In genomic region chr21:41857771-41858300, GRCh38 we compare ENCODE assay signal across 27 cellular contexts. TPM values are rescaled to one million over a fixed set of nuclear protein-coding genes. Genes with fewer than 3 reads are reported as not detected.
A peak's percentile ranks its signal among the peaks of the same experiment; 100 is the strongest.
DNase-seq lines count a peak whose midpoint lies in the region; ATAC-seq and TF ChIP-seq lines count a peak whose summit lies in the region.
"Had no signal": no experiment of that assay in that cellular context is flagged by ENCODE, and none has a peak within 500 bp of the region (broad histone marks: within the 10 kb centered on the region; RNA-seq: fewer than 3 reads in every experiment).

No MANE protein-coding gene starts in this region.

- POLR2A ChIA-PET in HEK293 (lab: Yijun Ruan, JAX) = no interaction called here

- H3K9me3 Mint-ChIP-seq in nephron progenitor cell = no peaks in the 10 kb centered on the region
- no peaks in the 10 kb centered on the region for H3K9me3 Mint-ChIP-seq in stimulated activated naive B cell treated with anti-CD40 and anti-IgM and Interleukin-4, amounts not matched to agents 10 μg/mL and 1 μg/mL and 100 μg/mL, for 72 hours
- H3K9me3 Mint-ChIP-seq in activated T-helper 1 cell treated with anti-CD3 and anti-CD28 coated beads, Interleukin-12 subunit alpha, Interleukin-12 subunit beta, Interleukin-2, Interleukin-4 antibody, amounts not matched to agents 30 ng/mL and 10 ng/mL and 1 ng/mL, durations not matched to agents 14 hours and 24 hours and 36 hours = no peaks in the 10 kb centered on the region
- H3K9me3 Mint-ChIP-seq: HFFc6, IgD-negative memory B cell had no signal

- H3K27ac ChIP-seq in HEK293 (ENCODE audit: extremely low read depth, low read depth, low read length) = no peak overlapping the region
- H3K27ac ChIP-seq: GM23248, KMS-11 had no signal

- no peak overlapping the region for H3K4me3 Mint-ChIP-seq in nephron progenitor cell
- H3K4me3 Mint-ChIP-seq in stimulated activated naive B cell treated with anti-CD40 and anti-IgM and Interleukin-4, amounts not matched to agents 10 μg/mL and 1 μg/mL and 100 μg/mL, for 72 hours = no peak overlapping the region
- H3K4me3 Mint-ChIP-seq in activated T-helper 1 cell treated with anti-CD3 and anti-CD28 coated beads, Interleukin-12 subunit alpha, Interleukin-12 subunit beta, Interleukin-2, Interleukin-4 antibody, amounts not matched to agents 30 ng/mL and 10 ng/mL and 1 ng/mL, durations not matched to agents 14 hours and 24 hours and 36 hours = no peak overlapping the region
- H3K4me3 Mint-ChIP-seq: HFFc6, IgD-negative memory B cell had no signal

- peak; percentile 36 for DNase-seq in activated effector memory CD4-positive, alpha-beta T cell treated with anti-CD3 and anti-CD28 coated beads, Interleukin-2, amount 50 U/mL, for 16 hours
- no peak for DNase-seq in activated effector memory CD4-positive, alpha-beta T cell treated with Interleukin-2 at 50 U/mL for 16 hours
- DNase-seq in nephron progenitor cell = no peak
- no peak for DNase-seq in stimulated activated naive B cell treated with anti-CD40 and anti-IgM and Interleukin-4, amounts not matched to agents 10 μg/mL and 1 μg/mL and 100 μg/mL, for 72 hours
- no peak for DNase-seq in activated T-helper 1 cell treated with anti-CD3 and anti-CD28 coated beads, Interleukin-12 subunit alpha, Interleukin-12 subunit beta, Interleukin-2, Interleukin-4 antibody, amounts not matched to agents 30 ng/mL and 10 ng/mL and 1 ng/mL, durations not matched to agents 14 hours and 24 hours and 36 hours (ENCODE audit: low spot score)
- DNase-seq in stimulated activated naive CD4-positive, alpha-beta T cell (lab: John Stamatoyannopoulos, UW) = no peak
- DNase-seq: 8988T, ACHN, BE2C, DMS153, GM23248, H7, HFFc6, NCI-H1092, NCI-H1417 treated with DMSO at 0.1 percent for 48 hours, NCI-H187, NCI-H2081 treated with DMSO at 0.1 percent for 48 hours, NCI-H2171, NCI-H345, NCI-H524, NCI-H774, PC-3, SK-N-SH had no signal

- no peaks in the 10 kb centered on the region for H3K9me3 ChIP-seq in HEK293 (ENCODE audit: control insufficient read depth, insufficient read depth, low read depth, low read length)
- H3K9me3 ChIP-seq: BE2C, SK-N-SH had no signal

- CTCF ChIA-PET in HEK293 (lab: Yijun Ruan, JAX) = interaction anchor here (0.5 kb wide), 1 partner anchor 688 kb away, joined by 4 read pairs; no protein-coding TSS in a partner anchor

- no peak overlapping the region for H3K4me3 ChIP-seq in HEK293 (ENCODE audit: low read depth, low read length)
- H3K4me3 ChIP-seq: GM23248 had no signal

- no peaks in the 10 kb centered on the region for H3K4me1 ChIP-seq in HEK293 (ENCODE audit: control insufficient read depth, insufficient read depth, low read length)
- H3K4me1 ChIP-seq: BE2C had no signal

- no peak for ATAC-seq in stimulated activated naive B cell treated with anti-CD40 and anti-IgM and Interleukin-4, amounts not matched to agents 10 μg/mL and 1 μg/mL and 100 μg/mL, for 72 hours (replicated peaks)
- ATAC-seq in GM19351 (IDR thresholded peaks at IDR 0.05; ENCODE audit: unreplicated experiment) = no peak
- ATAC-seq: PC-3 had no signal

- peak overlapping the region; percentile 37 for H3K27ac Mint-ChIP-seq in nephron progenitor cell
- peak overlapping the region; percentile 21 for H3K27ac Mint-ChIP-seq in stimulated activated naive B cell treated with anti-CD40 and anti-IgM and Interleukin-4, amounts not matched to agents 10 μg/mL and 1 μg/mL and 100 μg/mL, for 72 hours
- no peak overlapping the region for H3K27ac Mint-ChIP-seq in activated T-helper 1 cell treated with anti-CD3 and anti-CD28 coated beads, Interleukin-12 subunit alpha, Interleukin-12 subunit beta, Interleukin-2, Interleukin-4 antibody, amounts not matched to agents 30 ng/mL and 10 ng/mL and 1 ng/mL, durations not matched to agents 14 hours and 24 hours and 36 hours
- H3K27ac Mint-ChIP-seq: HFFc6 had no signal

- intact Hi-C loops in activated T-helper 1 cell treated with anti-CD3 and anti-CD28 coated beads, Interleukin-12 subunit alpha, Interleukin-12 subunit beta, Interleukin-2, Interleukin-4 antibody, amounts not matched to agents 30 ng/mL and 10 ng/mL and 1 ng/mL, durations not matched to agents 14 hours and 24 hours and 36 hours (cut with micrococcal nuclease) = no loop called here

- H3K36me3 Mint-ChIP-seq in nephron progenitor cell (ENCODE audit: low read depth) = peaks cover 34% of the 10 kb centered on the region
- H3K36me3 Mint-ChIP-seq in stimulated activated naive B cell treated with anti-CD40 and anti-IgM and Interleukin-4, amounts not matched to agents 10 μg/mL and 1 μg/mL and 100 μg/mL, for 72 hours = peaks cover 31 to 55% of the 10 kb centered on the region in 2 donors
- peaks cover 17% of the 10 kb centered on the region for H3K36me3 Mint-ChIP-seq in activated T-helper 1 cell treated with anti-CD3 and anti-CD28 coated beads, Interleukin-12 subunit alpha, Interleukin-12 subunit beta, Interleukin-2, Interleukin-4 antibody, amounts not matched to agents 30 ng/mL and 10 ng/mL and 1 ng/mL, durations not matched to agents 14 hours and 24 hours and 36 hours (ENCODE audit: low read depth)

- peaks cover 27% of the 10 kb centered on the region for H3K4me1 Mint-ChIP-seq in nephron progenitor cell
- peaks cover 10 to 11% of the 10 kb centered on the region in 2 donors for H3K4me1 Mint-ChIP-seq in stimulated activated naive B cell treated with anti-CD40 and anti-IgM and Interleukin-4, amounts not matched to agents 10 μg/mL and 1 μg/mL and 100 μg/mL, for 72 hours
- H3K4me1 Mint-ChIP-seq in activated T-helper 1 cell treated with anti-CD3 and anti-CD28 coated beads, Interleukin-12 subunit alpha, Interleukin-12 subunit beta, Interleukin-2, Interleukin-4 antibody, amounts not matched to agents 30 ng/mL and 10 ng/mL and 1 ng/mL, durations not matched to agents 14 hours and 24 hours and 36 hours (ENCODE audit: low read depth) = no peaks in the 10 kb centered on the region

- H3K36me3 ChIP-seq in HEK293 (ENCODE audit: control insufficient read depth in 2 of 2, insufficient read depth in 1 of 2, low read length in 2 of 2) = peaks cover 0 to 50% of the 10 kb centered on the region in 2 experiments; a peak in 1 of 3 replicates

- no peak for TF ChIP-seq CTCF in HEK293 (tag by site-specific recombination; IDR thresholded peaks at IDR 0.05)
- TF ChIP-seq CTCF in nephron progenitor cell (IDR thresholded peaks at IDR 0.05) = no peak

- no peaks in the 10 kb centered on the region for H3K27me3 Mint-ChIP-seq in nephron progenitor cell (ENCODE audit: low read depth, poor library complexity)
- H3K27me3 Mint-ChIP-seq in stimulated activated naive B cell treated with anti-CD40 and anti-IgM and Interleukin-4, amounts not matched to agents 10 μg/mL and 1 μg/mL and 100 μg/mL, for 72 hours = no peaks in the 10 kb centered on the region
- no peaks in the 10 kb centered on the region for H3K27me3 Mint-ChIP-seq in activated T-helper 1 cell treated with anti-CD3 and anti-CD28 coated beads, Interleukin-12 subunit alpha, Interleukin-12 subunit beta, Interleukin-2, Interleukin-4 antibody, amounts not matched to agents 30 ng/mL and 10 ng/mL and 1 ng/mL, durations not matched to agents 14 hours and 24 hours and 36 hours (ENCODE audit: insufficient read depth)
- H3K27me3 Mint-ChIP-seq: IgD-negative memory B cell had no signal

TF ChIP-seq in HEK293, 187 proteins besides CTCF, POLR2A, EP300 and RAD21:
- 0 out of 2 replicates have a peak, but pooled peaks have one; percentile 20 for TF ChIP-seq SCRT2 (tag by site-specific recombination; IDR thresholded peaks at IDR 0.05)
- TF ChIP-seq GLI2 (tag by site-specific recombination; IDR thresholded peaks at IDR 0.05; ENCODE audit: borderline replicate concordance, low read depth) = no peak
- TF ChIP-seq ZBTB48 (tag by site-specific recombination; IDR thresholded peaks at IDR 0.05) = no peak
- TF ChIP-seq ZNF639 (tag by site-specific recombination; IDR thresholded peaks at IDR 0.05) = no peak

RNA-seq across cellular contexts. Expression of gene PRDM15, which starts 21.3 kb away (rescaled TPM):
- total RNA-seq in activated T-helper 1 cell treated with anti-CD3 and anti-CD28 coated beads, Interleukin-12 subunit alpha, Interleukin-12 subunit beta, Interleukin-2, Interleukin-4 antibody, amounts not matched to agents 30 ng/mL and 10 ng/mL and 1 ng/mL, durations not matched to agents 14 hours and 24 hours and 36 hours = 18.1 and 18.4 TPM in 2 replicates
